24 cellular contexts compared by ENCODE assay signal in the genomic region with DNA sequence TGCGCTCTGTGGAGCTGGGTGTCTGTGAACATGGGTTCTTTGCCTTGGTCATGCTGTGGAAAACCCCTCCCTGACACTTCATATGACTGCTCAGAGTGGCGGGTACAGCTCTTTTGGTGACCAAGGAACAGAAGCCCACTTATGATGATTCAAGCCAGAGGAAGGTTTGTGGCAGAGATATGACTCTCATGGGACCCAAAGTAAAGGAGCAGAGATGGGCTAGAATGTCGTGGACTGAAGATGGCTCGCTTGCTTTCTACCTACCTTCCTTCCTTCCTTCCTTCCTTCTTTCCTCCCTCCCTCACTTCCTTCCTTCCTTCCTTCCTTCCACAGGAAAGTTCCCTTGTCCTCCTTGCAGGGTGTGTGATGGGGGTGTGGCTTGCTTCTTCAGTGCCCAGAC.
"Had no signal": no experiment of that assay in that cellular context is flagged by ENCODE, and none has a peak within 500 bp of the region (broad histone marks: within the 10 kb centered on the region; RNA-seq: fewer than 3 reads in every experiment).

No MANE protein-coding gene starts in this region.

- H3K27me3 ChIP-seq: SJSA1 had no signal

- ATAC-seq: HepG2, SK-N-SH treated with all-trans-retinoic acid at 6 μM for 48 hours had no signal

- H3K36me3 ChIP-seq: SJSA1 had no signal

- H3K4me3 ChIP-seq: SJSA1 had no signal

- H3K27ac ChIP-seq: SJSA1 had no signal

- DNase-seq: IMR-90, Karpas-422, KG1, MM.1S, NCI-H1048, NCI-H1105, NCI-H1417, NCI-H1436 treated with DMSO at 0.1 percent for 48 hours, NCI-H1694, NCI-H187 treated with DMSO at 0.1 percent for 48 hours, NCI-H2029 treated with DMSO at 0.1 percent for 48 hours, NCI-H2171 treated with DMSO at 0.1 percent for 48 hours, NCI-H345, NCI-H446 treated with DMSO at 0.1 percent for 48 hours, NCI-H510A treated with DMSO at 0.1 percent for 48 hours, NCI-H526 treated with DMSO at 0.1 percent for 48 hours, NCI-H748 treated with DMSO at 0.1 percent for 48 hours, Right ventricle myocardium superior, RPMI8226, SIG-M5, T-helper 1 cell had no signal

- H3K9me3 ChIP-seq: SJSA1 had no signal
